2 cellular contexts compared by ENCODE assay signal in the genomic region with DNA sequence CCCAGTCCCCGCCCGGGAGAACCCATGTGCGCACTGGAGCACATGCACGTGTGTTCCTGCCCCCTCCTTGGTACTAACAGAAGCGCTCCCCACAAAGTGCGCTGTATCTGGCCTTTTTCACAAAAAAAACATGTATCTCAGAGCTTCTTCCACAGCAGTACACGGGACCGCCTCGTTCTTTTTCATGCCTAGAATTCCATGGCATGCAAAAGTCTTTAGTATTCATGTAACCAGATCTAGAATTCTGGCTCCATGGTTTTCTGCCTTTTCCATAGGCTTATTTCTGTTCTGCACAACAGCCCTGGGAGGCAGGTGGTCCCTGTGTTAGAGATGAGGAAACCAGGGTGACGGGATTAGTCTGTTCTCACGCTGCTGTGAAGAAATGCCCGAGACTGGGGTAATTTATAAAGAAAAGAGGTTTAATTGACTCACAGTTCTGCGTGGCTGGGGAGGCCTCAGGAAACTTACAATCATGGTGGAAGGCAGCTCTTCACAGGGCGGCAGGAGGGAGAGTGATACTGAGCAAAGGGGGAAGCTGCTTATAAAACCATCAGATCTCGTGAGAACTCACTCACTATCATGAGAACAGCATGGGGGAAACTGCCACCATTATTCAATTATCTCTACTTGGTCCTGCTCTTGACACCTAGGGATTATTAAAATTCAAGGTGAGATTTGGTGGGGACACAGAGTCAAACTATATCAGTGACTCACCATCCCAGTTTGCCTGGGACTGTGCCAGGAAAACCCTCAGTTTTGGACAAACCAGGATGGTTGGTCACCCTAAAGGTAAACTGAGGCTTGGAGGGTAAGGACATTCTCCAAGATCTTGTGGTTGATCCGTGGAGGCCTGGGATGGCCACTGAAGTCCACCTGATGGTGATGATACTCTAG.
TF ChIP-seq lines count a peak whose summit lies in the region.

No MANE protein-coding gene starts in this region.

TF ChIP-seq in HepG2, 621 proteins besides CTCF, POLR2A, EP300 and RAD21:
- TF ChIP-seq ZNF446 (CRISPR knock-in tag; IDR thresholded peaks at IDR 0.05), result 0 out of 2 replicates have a peak, but pooled peaks have one; percentile 15
- TF ChIP-seq ZBTB8A (CRISPR knock-in tag; IDR thresholded peaks at IDR 0.05; ENCODE audit: borderline replicate concordance, low read depth), result no peak

TF ChIP-seq in K562, 482 proteins besides CTCF, POLR2A, EP300 and RAD21 (continues in another document):
- TF ChIP-seq SIN3A (IDR thresholded peaks at IDR 0.05; ENCODE audit: borderline replicate concordance in 2 of 2, control insufficient read depth in 1 of 2, low read depth in 2 of 2, low read length in 2 of 2) (no peak; a peak in 1 of 4 replicates), ILK (tag; IDR thresholded peaks at IDR 0.05; ENCODE audit: borderline replicate concordance, low read depth) (no peak), MYC (IDR thresholded peaks at IDR 0.05; ENCODE audit: low read depth, low read length) (peak; percentile 93), MYC (CRISPR knock-in tag; IDR thresholded peaks at IDR 0.05; ENCODE audit: borderline replicate concordance, low read depth) (peak; percentile 55; the same call in 1 of the 2 replicates), BHLHE40 (IDR thresholded peaks at IDR 0.05; ENCODE audit: low read length) (peak; percentile 71), SIX5 (IDR thresholded peaks at IDR 0.05; ENCODE audit: borderline replicate concordance in 1 of 2, insufficient read depth in 1 of 2, low read depth in 1 of 2, low read length in 2 of 2) (no peak), MCM3 (IDR thresholded peaks at IDR 0.05) (no peak), LARP7 (IDR thresholded peaks at IDR 0.05) (no peak), ZNF280B (CRISPR knock-in tag; IDR thresholded peaks at IDR 0.05) (no peak), HDAC3 (IDR thresholded peaks at IDR 0.05; ENCODE audit: borderline replicate concordance, partially characterized antibody) (no peak), BRD4 (IDR thresholded peaks at IDR 0.05) (no peak), HOXB6 (CRISPR knock-in tag; IDR thresholded peaks at IDR 0.05; ENCODE audit: borderline replicate concordance) (no peak), PHB2 (IDR thresholded peaks at IDR 0.05; ENCODE audit: low read depth) (no peak), STAG1 (CRISPR knock-in tag; IDR thresholded peaks at IDR 0.05; ENCODE audit: borderline replicate concordance) (no peak), ESRRA (IDR thresholded peaks at IDR 0.05; ENCODE audit: borderline replicate concordance, low read depth) (no peak), BCL6 (CRISPR knock-in tag; IDR thresholded peaks at IDR 0.05) (no peak), FOXJ2 (tag; IDR thresholded peaks at IDR 0.05) (no peak), ZNF639 (CRISPR knock-in tag; conservative IDR thresholded peaks at IDR 0.05 in 1 of 2, IDR thresholded peaks at IDR 0.05 in 1 of 2) (peak in 1 of 2 experiments; percentile 29; a peak in 1 of 4 replicates), TAF1 (IDR thresholded peaks at IDR 0.05; ENCODE audit: control insufficient read depth, extremely low read depth, insufficient read depth, low read length, severe bottlenecking) (peak; percentile 78), CREB1 (IDR thresholded peaks at IDR 0.05) (no peak), CREB1 (CRISPR knock-in tag; IDR thresholded peaks at IDR 0.05) (no peak), ZNF79 (CRISPR knock-in tag; IDR thresholded peaks at IDR 0.05; ENCODE audit: low read depth) (no peak), ZNF444 (CRISPR knock-in tag; IDR thresholded peaks at IDR 0.05) (no peak), CSDE1 (IDR thresholded peaks at IDR 0.05) (no peak), NFIX (CRISPR knock-in tag; IDR thresholded peaks at IDR 0.05; ENCODE audit: low read depth) (no peak), MXI1 (IDR thresholded peaks at IDR 0.05; ENCODE audit: low read depth, low read length) (peak; percentile 64; the same call in 1 of the 2 replicates), FUS (optimal IDR thresholded peaks at IDR 0.05; ENCODE audit: low read depth, low read length) (no peak), ZNF785 (CRISPR knock-in tag; IDR thresholded peaks at IDR 0.05) (no peak), ERF (CRISPR knock-in tag; IDR thresholded peaks at IDR 0.05) (peak; percentile 71; the same call in 1 of the 2 replicates), NBN (IDR thresholded peaks at IDR 0.05; ENCODE audit: low read depth) (no peak), THRAP3 (IDR thresholded peaks at IDR 0.05; ENCODE audit: borderline replicate concordance) (no peak), SPI1 (IDR thresholded peaks at IDR 0.05; ENCODE audit: borderline replicate concordance, low read depth, low read length) (no peak), RFX1 (IDR thresholded peaks at IDR 0.05) (no peak), SP1 (CRISPR knock-in tag; IDR thresholded peaks at IDR 0.05) (peak; percentile 68), SLC30A9 (CRISPR knock-in tag; IDR thresholded peaks at IDR 0.05) (no peak), ZNF764 (CRISPR knock-in tag; IDR thresholded peaks at IDR 0.05; ENCODE audit: low read depth) (no peak), CBX2 (IDR thresholded peaks at IDR 0.05; ENCODE audit: insufficient read depth, low read length, poor library complexity, severe bottlenecking) (no peak), MITF (IDR thresholded peaks at IDR 0.05) (no peak), EZH2 (IDR thresholded peaks at IDR 0.05; ENCODE audit: borderline replicate concordance, low read depth, low read length) (no peak), REST (CRISPR knock-in tag; IDR thresholded peaks at IDR 0.05; ENCODE audit: low read depth) (no peak), FIP1L1 (IDR thresholded peaks at IDR 0.05; ENCODE audit: low read depth, low read length, poor library complexity, severe bottlenecking) (no peak), ZNF274 (IDR thresholded peaks at IDR 0.05; ENCODE audit: borderline replicate concordance, low read depth, low read length) (no peak)
- TF ChIP-seq, protein P1, sequence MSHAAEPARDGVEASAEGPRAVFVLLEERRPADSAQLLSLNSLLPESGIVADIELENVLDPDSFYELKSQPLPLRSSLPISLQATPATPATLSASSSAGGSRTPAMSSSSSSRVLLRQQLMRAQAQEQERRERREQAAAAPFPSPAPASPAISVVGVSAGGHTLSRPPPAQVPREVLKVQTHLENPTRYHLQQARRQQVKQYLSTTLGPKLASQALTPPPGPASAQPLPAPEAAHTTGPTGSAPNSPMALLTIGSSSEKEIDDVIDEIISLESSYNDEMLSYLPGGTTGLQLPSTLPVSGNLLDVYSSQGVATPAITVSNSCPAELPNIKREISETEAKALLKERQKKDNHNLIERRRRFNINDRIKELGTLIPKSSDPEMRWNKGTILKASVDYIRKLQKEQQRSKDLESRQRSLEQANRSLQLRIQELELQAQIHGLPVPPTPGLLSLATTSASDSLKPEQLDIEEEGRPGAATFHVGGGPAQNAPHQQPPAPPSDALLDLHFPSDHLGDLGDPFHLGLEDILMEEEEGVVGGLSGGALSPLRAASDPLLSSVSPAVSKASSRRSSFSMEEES (CRISPR knock-in tag; IDR thresholded peaks at IDR 0.05), result no peak
- TF ChIP-seq, protein P2, sequence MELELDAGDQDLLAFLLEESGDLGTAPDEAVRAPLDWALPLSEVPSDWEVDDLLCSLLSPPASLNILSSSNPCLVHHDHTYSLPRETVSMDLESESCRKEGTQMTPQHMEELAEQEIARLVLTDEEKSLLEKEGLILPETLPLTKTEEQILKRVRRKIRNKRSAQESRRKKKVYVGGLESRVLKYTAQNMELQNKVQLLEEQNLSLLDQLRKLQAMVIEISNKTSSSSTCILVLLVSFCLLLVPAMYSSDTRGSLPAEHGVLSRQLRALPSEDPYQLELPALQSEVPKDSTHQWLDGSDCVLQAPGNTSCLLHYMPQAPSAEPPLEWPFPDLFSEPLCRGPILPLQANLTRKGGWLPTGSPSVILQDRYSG (tag; conservative IDR thresholded peaks at IDR 0.05; ENCODE audit: low read depth), result no peak
- TF ChIP-seq, protein P3, sequence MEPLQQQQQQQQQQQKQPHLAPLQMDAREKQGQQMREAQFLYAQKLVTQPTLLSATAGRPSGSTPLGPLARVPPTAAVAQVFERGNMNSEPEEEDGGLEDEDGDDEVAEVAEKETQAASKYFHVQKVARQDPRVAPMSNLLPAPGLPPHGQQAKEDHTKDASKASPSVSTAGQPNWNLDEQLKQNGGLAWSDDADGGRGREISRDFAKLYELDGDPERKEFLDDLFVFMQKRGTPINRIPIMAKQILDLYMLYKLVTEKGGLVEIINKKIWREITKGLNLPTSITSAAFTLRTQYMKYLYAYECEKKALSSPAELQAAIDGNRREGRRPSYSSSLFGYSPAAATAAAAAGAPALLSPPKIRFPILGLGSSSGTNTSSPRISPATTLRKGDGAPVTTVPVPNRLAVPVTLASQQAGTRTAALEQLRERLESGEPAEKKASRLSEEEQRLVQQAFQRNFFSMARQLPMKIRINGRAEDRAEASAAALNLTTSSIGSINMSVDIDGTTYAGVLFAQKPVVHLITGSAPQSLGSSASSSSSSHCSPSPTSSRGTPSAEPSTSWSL (CRISPR knock-in tag; IDR thresholded peaks at IDR 0.05; ENCODE audit: borderline replicate concordance), result no peak
- TF ChIP-seq, protein P4, sequence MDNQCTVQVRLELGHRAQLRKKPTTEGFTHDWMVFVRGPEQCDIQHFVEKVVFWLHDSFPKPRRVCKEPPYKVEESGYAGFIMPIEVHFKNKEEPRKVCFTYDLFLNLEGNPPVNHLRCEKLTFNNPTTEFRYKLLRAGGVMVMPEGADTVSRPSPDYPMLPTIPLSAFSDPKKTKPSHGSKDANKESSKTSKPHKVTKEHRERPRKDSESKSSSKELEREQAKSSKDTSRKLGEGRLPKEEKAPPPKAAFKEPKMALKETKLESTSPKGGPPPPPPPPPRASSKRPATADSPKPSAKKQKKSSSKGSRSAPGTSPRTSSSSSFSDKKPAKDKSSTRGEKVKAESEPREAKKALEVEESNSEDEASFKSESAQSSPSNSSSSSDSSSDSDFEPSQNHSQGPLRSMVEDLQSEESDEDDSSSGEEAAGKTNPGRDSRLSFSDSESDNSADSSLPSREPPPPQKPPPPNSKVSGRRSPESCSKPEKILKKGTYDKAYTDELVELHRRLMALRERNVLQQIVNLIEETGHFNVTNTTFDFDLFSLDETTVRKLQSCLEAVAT (IDR thresholded peaks at IDR 0.05), result peak in 1 of 2 experiments; percentile 47; a peak in 1 of 4 replicates
